ENCODE assay signal across 10 cellular contexts in genomic region chr22:30245181-30245984, GRCh38. TPM values are rescaled to one million over a fixed set of nuclear protein-coding genes. Genes with fewer than 3 reads are reported as not detected.
DNase-seq lines count a peak whose midpoint lies in the region; ATAC-seq, FAIRE-seq and TF ChIP-seq lines count a peak whose summit lies in the region.
"Had no signal": no experiment of that assay in that cellular context is flagged by ENCODE, and none has a peak within 500 bp of the region (broad histone marks: within the 10 kb centered on the region; RNA-seq: fewer than 3 reads in every experiment).

No MANE protein-coding gene starts in this region.

- H3K9me3 ChIP-seq in cardiac muscle cell (ENCODE audit: low read depth) (no peaks in the 10 kb centered on the region), K562 (replicated peaks; ENCODE audit: control insufficient read depth, insufficient read depth, low read depth, low read length) (no peaks in the 10 kb centered on the region)

- H3K79me1 ChIP-seq in mesendoderm (ENCODE audit: low read length): no peaks in the 10 kb centered on the region

- no peak for TF ChIP-seq RAD21 in K562 (CRISPR knock-in tag; conservative IDR thresholded peaks at IDR 0.05 in 1 of 2, IDR thresholded peaks at IDR 0.05 in 1 of 2)

- H3K79me2 ChIP-seq in K562 (ENCODE audit: control insufficient read depth, insufficient read depth, low read length): no peaks in the 10 kb centered on the region
- no peaks in the 10 kb centered on the region for H3K79me2 ChIP-seq in mesendoderm (ENCODE audit: control insufficient read depth, insufficient read depth, low read length)

- no peak overlapping the region for H3K9ac ChIP-seq in K562 (ENCODE audit: insufficient read depth in 1 of 2, low read depth in 2 of 2, low read length in 2 of 2)
- peak overlapping the region; percentile 32 for H3K9ac ChIP-seq in mesendoderm (ENCODE audit: low read length)

- H2AK5ac ChIP-seq in mesendoderm (ENCODE audit: low read length): no peak overlapping the region

- POLR2A ChIA-PET in K562 (lab: Yijun Ruan, JAX): interaction anchor here (0.8 kb wide), 1 partner anchor 62 kb away, joined by 4 read pairs; no protein-coding TSS in a partner anchor

- no TSS peak for BruUV-seq in K562 (replicated peaks; lab: Mats Ljungman, UMichigan)

- H3K27ac ChIP-seq in cardiac muscle cell: no peak overlapping the region
- H3K27ac ChIP-seq in K562 (ENCODE audit: extremely low read depth, low read depth, low read length): no peak overlapping the region
- H3K27ac ChIP-seq in mesendoderm (ENCODE audit: low read depth, low read length): no peak overlapping the region

- H3K4me3 ChIP-seq in cardiac muscle cell (peak overlapping the region; percentile 55), K562 (peak overlapping the region; percentile 22; the same call in 1 of the 2 replicates), mesendoderm (ENCODE audit: low read length) (no peak overlapping the region)

- H3K4ac ChIP-seq in mesendoderm (ENCODE audit: low read depth, low read length): peak overlapping the region; percentile 39

- H4K5ac ChIP-seq in mesendoderm (ENCODE audit: low read length): no peak overlapping the region

- ATAC-seq in left ventricle myocardium superior (no peak), K562 (no peak), GM18909 (IDR thresholded peaks at IDR 0.05; ENCODE audit: poor library complexity, unreplicated experiment) (no peak)

- no peak overlapping the region for H2AFZ ChIP-seq in K562 (ENCODE audit: low read depth, low read length)

- CTCF ChIA-PET in K562 (lab: Yijun Ruan, JAX; ENCODE audit: low intra/inter-chr PET ratio): no interaction called here

- H2BK15ac ChIP-seq in mesendoderm (replicated peaks; ENCODE audit: low read depth): no peak overlapping the region

- no peak for TF ChIP-seq EP300 in K562 (IDR thresholded peaks at IDR 0.05; ENCODE audit: low read length)

- H4K20me1 ChIP-seq in K562 (replicated peaks; ENCODE audit: control insufficient read depth, insufficient read depth, low read length): 0 out of 2 replicates have a peak, but pooled peaks cover 4% of the 10 kb centered on the region

- no peak overlapping the region for H4K8ac ChIP-seq in mesendoderm (ENCODE audit: low read depth, low read length)

- H3K56ac ChIP-seq in mesendoderm (ENCODE audit: low read length): no peak overlapping the region

- H2BK5ac ChIP-seq in mesendoderm (ENCODE audit: low read length): no peak overlapping the region

- H3K27me3 ChIP-seq in cardiac muscle cell (peaks cover 34% of the 10 kb centered on the region), K562 (ENCODE audit: control insufficient read depth in 2 of 2, insufficient read depth in 2 of 2, low read length in 2 of 2) (peaks cover 0 to 39% of the 10 kb centered on the region in 2 experiments; a peak in 2 of 5 replicates), mesendoderm (ENCODE audit: insufficient read depth, low read length, poor library complexity) (no peaks in the 10 kb centered on the region)

- no peak for DNase-seq in cardiac muscle cell (ENCODE audit: low read depth in 1 of 2, low spot score in 1 of 2)
- no peak for DNase-seq in left ventricle myocardium superior
- DNase-seq in K562 (ENCODE audit: extremely low read depth in 1 of 4, low spot score in 3 of 4): no peak
- peak; percentile 66 for DNase-seq in mesendoderm
- DNase-seq in urothelium cell line (ENCODE audit: low spot score): no peak
- DNase-seq in NCI-H345 (lab: John Stamatoyannopoulos, UW): no peak
- no peak for DNase-seq in AG08396 (ENCODE audit: low spot score)
- DNase-seq: NCI-H1092 treated with DMSO at 0.1 percent for 48 hours had no signal

- no peaks in the 10 kb centered on the region for H3K36me3 ChIP-seq in cardiac muscle cell
- H3K36me3 ChIP-seq in K562 (ENCODE audit: control insufficient read depth, insufficient read depth, low read length): no peaks in the 10 kb centered on the region
- H3K36me3 ChIP-seq in mesendoderm (ENCODE audit: control insufficient read depth, insufficient read depth, low read length): no peaks in the 10 kb centered on the region

- TF ChIP-seq POLR2A in K562 (conservative IDR thresholded peaks at IDR 0.05): no peak

- TF ChIP-seq CTCF in cardiac muscle cell (IDR thresholded peaks at IDR 0.05; ENCODE audit: low read depth, low read length) (no peak), K562 (IDR thresholded peaks at IDR 0.05 in 2 of 3, conservative IDR thresholded peaks at IDR 0.05 in 1 of 3; ENCODE audit: insufficient read depth in 2 of 3, low read depth in 1 of 3, low read length in 3 of 3) (no peak)

- H3K4me2 ChIP-seq in K562 (ENCODE audit: insufficient read depth, low read length) (no peak overlapping the region), mesendoderm (ENCODE audit: low read length) (peak overlapping the region; percentile 42)

- no peak for FAIRE-seq in K562 (lab: Jason Lieb, UNC)
- FAIRE-seq in urothelium cell line (lab: Jason Lieb, UNC): peak; percentile 81
- FAIRE-seq: endometrium had no signal

- H2BK120ac ChIP-seq in mesendoderm (ENCODE audit: low read depth, low read length): no peak overlapping the region

- intact Hi-C loops in left ventricle myocardium superior (cut with micrococcal nuclease): no loop called here
- intact Hi-C loops in K562 (cut with micrococcal nuclease): no loop called here

- no peaks in the 10 kb centered on the region for H3K9me1 ChIP-seq in K562 (ENCODE audit: control insufficient read depth, insufficient read depth, low read length)

- peak overlapping the region; percentile 22 for H3K18ac ChIP-seq in mesendoderm (ENCODE audit: low read length)

- no peak overlapping the region for H3K23ac ChIP-seq in mesendoderm (ENCODE audit: low read length)

- WGBS in K562 (ENCODE audit: insufficient coverage, low coverage, missing lambda C conversion rate): 0% methylated on average over 5 of the region's 15 CpGs
- no CpG with 5 or more reads among the region's 15 CpGs for WGBS in mesendoderm (ENCODE audit: extremely low coverage, insufficient coverage, low lambda C conversion rate)

- peaks cover 5% of the 10 kb centered on the region for H3K4me1 ChIP-seq in cardiac muscle cell (ENCODE audit: low read depth)
- H3K4me1 ChIP-seq in K562 (replicated peaks in 1 of 2; ENCODE audit: control insufficient read depth in 2 of 2, insufficient read depth in 2 of 2, low read length in 2 of 2): peaks cover 0 to 28% of the 10 kb centered on the region in 2 experiments; a peak in 2 of 5 replicates
- no peaks in the 10 kb centered on the region for H3K4me1 ChIP-seq in mesendoderm (ENCODE audit: control insufficient read depth, low read depth, low read length)

- in situ Hi-C loops in K562 (cut with MboI): no loop called here

RNA-seq across cellular contexts. Expression of gene LIF, which starts 1.2 kb away (rescaled TPM):
- 0.39 and 1.0 TPM in 2 replicates for total RNA-seq in cardiac muscle cell
- 0.64 and 1.7 TPM in 2 replicates for polyA plus RNA-seq in cardiac muscle cell
- 0.64 TPM for total RNA-seq in left ventricle myocardium superior
- 0.35 and 2.6 TPM in 2 replicates for total RNA-seq in K562 (2011; cell fraction: chromatin; rRNA removed; ENCODE audit: low replicate concordance)
- 0.39 and 0.50 TPM in 2 replicates for total RNA-seq in K562 (2011; cell fraction: nucleolus; rRNA removed)
- 0.29 and 0.38 TPM in 2 replicates for total RNA-seq in K562 (2011; cell fraction: nucleoplasm; rRNA removed)
- total RNA-seq in K562 (2014; rRNA removed): 0.04 and 0.05 TPM in 2 replicates
- total RNA-seq in K562 (2014; rRNA removed; fragmentation: Illumina TruSeq; extraction: Trizol): 0.03 TPM in 1 of 2 replicates, not detected in the other
- 0.11 and 0.34 TPM in 2 replicates for total RNA-seq in K562 (2015; rRNA removed; fragmentation: Illumina TruSeq; extraction: Trizol)
- 0.31 TPM in 2 replicates for total RNA-seq in K562 (2021)
- polyA plus RNA-seq in K562 (2011; rRNA removed): 0.16 and 0.39 TPM in 2 replicates
- 0.09 and 0.72 TPM in 2 replicates for polyA plus RNA-seq in K562 (2011; cell fraction: cytosol; rRNA removed)
- polyA plus RNA-seq in K562 (2011; cell fraction: nucleus; rRNA removed): 0.53 and 7.0 TPM in 2 replicates
- 0.06 and 0.08 TPM in 2 replicates for polyA plus RNA-seq in K562 (2012)
- polyA plus RNA-seq in K562 (2014; fragmentation: Illumina TruSeq; extraction: Trizol): 0.04 and 0.09 TPM in 2 replicates
- not detected for polyA plus RNA-seq in K562 (2014; fragmentation: Nextera tagmentation; extraction: Ambion mirVana)
- 0.03 and 0.25 TPM in 2 replicates for polyA plus RNA-seq in K562 (2014; rRNA removed)
- 0.14 TPM in 1 of 2 replicates, not detected in the other for polyA minus RNA-seq in K562 (2011; rRNA and poly(A)+ RNA removed)
- 0.27 and 0.29 TPM in 2 replicates for polyA minus RNA-seq in K562 (2011; cell fraction: cytosol; rRNA and poly(A)+ RNA removed)
- 0.27 and 0.33 TPM in 2 replicates for polyA minus RNA-seq in K562 (2011; cell fraction: nucleus; rRNA and poly(A)+ RNA removed)
- 1.0 TPM for polyA plus RNA-seq in mesendoderm (2013, experiment 1 of 2)
- 0.84 TPM for polyA plus RNA-seq in mesendoderm (2013, experiment 2 of 2)

RNA-seq across cellular contexts. Expression of gene OSM, which starts 21.3 kb away (rescaled TPM):
- total RNA-seq in cardiac muscle cell (not detected in 2 replicates), left ventricle myocardium superior (not detected), K562 (2014; rRNA removed) (not detected in 2 replicates), K562 (2014; rRNA removed; fragmentation: Illumina TruSeq; extraction: Trizol) (not detected in 2 replicates), K562 (2015; rRNA removed; fragmentation: Illumina TruSeq; extraction: Trizol) (not detected in 2 replicates), K562 (2021) (not detected in 2 replicates)
- polyA plus RNA-seq in cardiac muscle cell (not detected in 2 replicates), K562 (2011; rRNA removed) (0.08 and 0.22 TPM in 2 replicates), K562 (2014; fragmentation: Illumina TruSeq; extraction: Trizol) (not detected in 2 replicates), K562 (2014; fragmentation: Nextera tagmentation; extraction: Ambion mirVana) (not detected), K562 (2014; rRNA removed) (not detected in 2 replicates)
- 1.8 and 2.3 TPM in 2 replicates for total RNA-seq in K562 (2011; cell fraction: chromatin; rRNA removed; ENCODE audit: low replicate concordance)
- 1.0 and 1.2 TPM in 2 replicates for total RNA-seq in K562 (2011; cell fraction: nucleolus; rRNA removed)
- 0.73 and 1.8 TPM in 2 replicates for total RNA-seq in K562 (2011; cell fraction: nucleoplasm; rRNA removed)
- polyA plus RNA-seq in K562 (2011; cell fraction: cytosol; rRNA removed): 0.04 and 0.06 TPM in 2 replicates
- polyA plus RNA-seq in K562 (2011; cell fraction: nucleus; rRNA removed): 0.24 and 1.6 TPM in 2 replicates
- not detected in 2 replicates for polyA plus RNA-seq in K562 (2012)
- polyA minus RNA-seq in K562 (2011; rRNA and poly(A)+ RNA removed): not detected in 2 replicates
- polyA minus RNA-seq in K562 (2011; cell fraction: cytosol; rRNA and poly(A)+ RNA removed): not detected in 2 replicates
- 0.13 TPM in 1 of 2 replicates, not detected in the other for polyA minus RNA-seq in K562 (2011; cell fraction: nucleus; rRNA and poly(A)+ RNA removed)
- polyA plus RNA-seq in mesendoderm (2013, experiment 1 of 2): not detected
- not detected for polyA plus RNA-seq in mesendoderm (2013, experiment 2 of 2)

RNA-seq across cellular contexts. Expression of gene CASTOR1, which starts 43.9 kb away (rescaled TPM):
- total RNA-seq in cardiac muscle cell (19.0 and 19.6 TPM in 2 replicates), left ventricle myocardium superior (7.6 TPM), K562 (2014; rRNA removed) (1.2 and 1.3 TPM in 2 replicates), K562 (2014; rRNA removed; fragmentation: Illumina TruSeq; extraction: Trizol) (0.47 TPM in 1 of 2 replicates, not detected in the other), K562 (2015; rRNA removed; fragmentation: Illumina TruSeq; extraction: Trizol) (0.72 and 1.1 TPM in 2 replicates), K562 (2021) (2.6 and 3.1 TPM in 2 replicates)
- polyA plus RNA-seq in cardiac muscle cell (22.2 and 29.0 TPM in 2 replicates), K562 (2011; rRNA removed) (2.5 and 3.2 TPM in 2 replicates), K562 (2014; fragmentation: Illumina TruSeq; extraction: Trizol) (0.96 and 0.98 TPM in 2 replicates), K562 (2014; fragmentation: Nextera tagmentation; extraction: Ambion mirVana) (under 1 TPM; 0.35 to 0.56 TPM), K562 (2014; rRNA removed) (1.3 and 1.9 TPM in 2 replicates)
- 2.1 and 7.3 TPM in 2 replicates for total RNA-seq in K562 (2011; cell fraction: chromatin; rRNA removed; ENCODE audit: low replicate concordance)
- total RNA-seq in K562 (2011; cell fraction: nucleolus; rRNA removed): 5.5 and 6.8 TPM in 2 replicates
- total RNA-seq in K562 (2011; cell fraction: nucleoplasm; rRNA removed): 2.4 and 4.0 TPM in 2 replicates
- 3.5 and 7.9 TPM in 2 replicates for polyA plus RNA-seq in K562 (2011; cell fraction: cytosol; rRNA removed)
- 10.1 and 12.6 TPM in 2 replicates for polyA plus RNA-seq in K562 (2011; cell fraction: nucleus; rRNA removed)
- 2.1 and 2.2 TPM in 2 replicates for polyA plus RNA-seq in K562 (2012)
- 0.49 and 0.90 TPM in 2 replicates for polyA minus RNA-seq in K562 (2011; rRNA and poly(A)+ RNA removed)
- polyA minus RNA-seq in K562 (2011; cell fraction: cytosol; rRNA and poly(A)+ RNA removed): 2.3 TPM in 1 of 2 replicates, not detected in the other
- polyA minus RNA-seq in K562 (2011; cell fraction: nucleus; rRNA and poly(A)+ RNA removed): 2.6 and 4.6 TPM in 2 replicates
- polyA plus RNA-seq in mesendoderm (2013, experiment 1 of 2): 3.3 TPM
- 3.4 TPM for polyA plus RNA-seq in mesendoderm (2013, experiment 2 of 2)
